ENCODE assay signal across 8 cellular contexts in genomic region chr7:158815046-158815445, GRCh38. TPM values are rescaled to one million over a fixed set of nuclear protein-coding genes. Genes with fewer than 3 reads are reported as not detected.
DNase-seq lines count a peak whose midpoint lies in the region; ATAC-seq and TF ChIP-seq lines count a peak whose summit lies in the region.

No MANE protein-coding gene starts in this region.

- H3K27ac Mint-ChIP-seq in CD4-positive, alpha-beta T cell, result peak overlapping the region; percentile 97
- H3K27ac Mint-ChIP-seq in nephron, result peak overlapping the region; percentile 64 to 89 (median 82)

- no peak for TF ChIP-seq CTCF in CD4-positive, alpha-beta T cell (IDR thresholded peaks at IDR 0.05)
- no peak for TF ChIP-seq CTCF in choroid plexus epithelial cell (conservative IDR thresholded peaks at IDR 0.05; ENCODE audit: low read depth, low read length)
- no peak for TF ChIP-seq CTCF in nephron (IDR thresholded peaks at IDR 0.05; ENCODE audit: unreplicated experiment in 3 of 3)

- H3K4me3 ChIP-seq in choroid plexus epithelial cell (ENCODE audit: low read depth, low read length), result no peak overlapping the region

- POLR2A ChIA-PET in CD4-positive, alpha-beta T cell (lab: Charles Lee), result interaction anchor here (0.6 to 12.1 kb wide), 6 partner anchors 11 to 160 kb away, joined by 3 to 256 read pairs (median 4); partner anchors contain the start of gene ESYT2

- H3K27me3 Mint-ChIP-seq in CD4-positive, alpha-beta T cell, result no peaks in the 10 kb centered on the region
- H3K27me3 Mint-ChIP-seq in nephron (ENCODE audit: low read depth), result no peaks in the 10 kb centered on the region

- intact Hi-C loops in CD4-positive, alpha-beta T cell (cut with DNase I, micrococcal nuclease), result loop anchor here in 1 of 2 experiments (2.0 kb wide), 1 partner anchor 14 kb away; the partner anchor contains the start of gene ESYT2

- H3K4me3 Mint-ChIP-seq in CD4-positive, alpha-beta T cell, result peak overlapping the region; percentile 84
- peak overlapping the region in 2 of 3 experiments; percentile 10 to 53 for H3K4me3 Mint-ChIP-seq in nephron

- peaks cover 41% of the 10 kb centered on the region for H3K36me3 Mint-ChIP-seq in CD4-positive, alpha-beta T cell (ENCODE audit: low read depth)
- peaks cover 6% of the 10 kb centered on the region for H3K36me3 Mint-ChIP-seq in nephron (ENCODE audit: low read depth)

- no peak for DNase-seq in CD4-positive, alpha-beta T cell
- DNase-seq in LHCN-M2 (ENCODE audit: low read depth) (peak; percentile 53), choroid plexus epithelial cell (ENCODE audit: low read depth) (peak; percentile 85), AG08396 (ENCODE audit: low spot score) (no peak)

- CTCF ChIA-PET in CD4-positive, alpha-beta T cell (lab: Charles Lee), result interaction anchor here (1.1 to 1.2 kb wide), 2 partner anchors 9 to 14 kb away, joined by 3 read pairs; partner anchors contain the start of gene ESYT2

- H3K27ac ChIP-seq in CD4-positive, alpha-beta T cell (ENCODE audit: low read depth, low read length), result peak overlapping the region; percentile 68

- H3K9me3 ChIP-seq in CD4-positive, alpha-beta T cell (ENCODE audit: control insufficient read depth, low read length), result no peaks in the 10 kb centered on the region

- no peaks in the 10 kb centered on the region for H3K9me3 Mint-ChIP-seq in CD4-positive, alpha-beta T cell
- no peaks in the 10 kb centered on the region for H3K9me3 Mint-ChIP-seq in nephron

- peaks cover 100% of the 10 kb centered on the region for H3K4me1 Mint-ChIP-seq in CD4-positive, alpha-beta T cell (ENCODE audit: low read depth)
- H3K4me1 Mint-ChIP-seq in nephron, result peaks cover 62% of the 10 kb centered on the region

- ATAC-seq in CD4-positive, alpha-beta T cell (ENCODE audit: poor library complexity), result peak; percentile 3
- ATAC-seq in HG02623 (IDR thresholded peaks at IDR 0.05; ENCODE audit: unreplicated experiment) (no peak), GM21423 (IDR thresholded peaks at IDR 0.05; ENCODE audit: unreplicated experiment) (no peak), HG03432 (IDR thresholded peaks at IDR 0.05; ENCODE audit: unreplicated experiment) (no peak)

- no peaks in the 10 kb centered on the region for H3K27me3 ChIP-seq in CD4-positive, alpha-beta T cell (ENCODE audit: control insufficient read depth, insufficient read depth, low read length)

RNA-seq across cellular contexts. Expression of gene ESYT2, which starts 14.3 kb away (rescaled TPM):
- 100 to 1,000 TPM; 106 to 112 TPM for total RNA-seq in CD4-positive, alpha-beta T cell
- total RNA-seq in LHCN-M2 (2014; rRNA removed), result 118 and 164 TPM in 2 replicates
- 38.0 TPM for polyA plus RNA-seq in LHCN-M2 (2012)

RNA-seq across cellular contexts. Expression of gene DYNC2I1, which starts 41.3 kb away (rescaled TPM):
- 10 to 100 TPM; 12.9 to 14.1 TPM for total RNA-seq in CD4-positive, alpha-beta T cell
- total RNA-seq in LHCN-M2 (2014; rRNA removed), result 5.9 and 9.2 TPM in 2 replicates
- polyA plus RNA-seq in LHCN-M2 (2012), result 7.0 TPM

Comparison
In these comparisons a context has a peak if more than half of its experiments do, and no peak if none do; other contexts are left out.
1. DNase-seq: peak in LHCN-M2 (single experiment) and choroid plexus epithelial cell (single experiment); none in CD4-positive, alpha-beta T cell (0 of 10) and AG08396 (single experiment).